Comparison of ENCODE assay signal across 20 cellular contexts in genomic region chr11:328012-328411, GRCh38. TPM values are rescaled to one million over a fixed set of nuclear protein-coding genes. Genes with fewer than 3 reads are reported as not detected.
DNase-seq lines count a peak whose midpoint lies in the region; ATAC-seq and TF ChIP-seq lines count a peak whose summit lies in the region.
"Had no signal": no experiment of that assay in that cellular context is flagged by ENCODE, and none has a peak within 500 bp of the region (broad histone marks: within the 10 kb centered on the region; RNA-seq: fewer than 3 reads in every experiment).

No MANE protein-coding gene starts in this region.

- H3K4me1 ChIP-seq in Loucy (ENCODE audit: insufficient read depth, low read length, poor library complexity, severe bottlenecking) = peaks cover 84% of the 10 kb centered on the region
- peaks cover 0 to 51% (median 38%) of the 10 kb centered on the region in 4 donors for H3K4me1 ChIP-seq in sigmoid colon

- WGBS in sigmoid colon, 2 donors = 96 to 98% methylated on average over 13 of the region's 13 CpGs

- peaks cover 40% of the 10 kb centered on the region for H3F3A ChIP-seq in Loucy (ENCODE audit: low read depth)

- no peak for TF ChIP-seq CTCF in Loucy (conservative IDR thresholded peaks at IDR 0.05; ENCODE audit: low read length)
- no peak for TF ChIP-seq CTCF in sigmoid colon (IDR thresholded peaks at IDR 0.05)

- peak overlapping the region; percentile 88 for H3K4me3 ChIP-seq in Loucy (ENCODE audit: low read length, poor library complexity, severe bottlenecking)
- no peak overlapping the region for H3K4me3 ChIP-seq in sigmoid colon

- peaks cover 65% of the 10 kb centered on the region for H3K4me1 Mint-ChIP-seq in activated CD4-positive, alpha-beta memory T cell treated with anti-CD3 and anti-CD28 coated beads for 36 hours (ENCODE audit: low read depth)
- peaks cover 71% of the 10 kb centered on the region for H3K4me1 Mint-ChIP-seq in activated CD4-positive, alpha-beta memory T cell treated with anti-CD3 and anti-CD28 coated beads, Interleukin-2, amount 10 ng/mL, durations not matched to agents 7 days and 5 days

- peak overlapping the region; percentile 85 for H3K4me2 ChIP-seq in Loucy (ENCODE audit: low read depth, low read length, poor library complexity, severe bottlenecking)

- no peak overlapping the region for H3K4me3 Mint-ChIP-seq in activated CD4-positive, alpha-beta memory T cell treated with anti-CD3 and anti-CD28 coated beads for 36 hours
- H3K4me3 Mint-ChIP-seq in activated CD4-positive, alpha-beta memory T cell treated with anti-CD3 and anti-CD28 coated beads, Interleukin-2, amount 10 ng/mL, durations not matched to agents 7 days and 5 days = no peak overlapping the region

- H3K27ac Mint-ChIP-seq in activated CD4-positive, alpha-beta memory T cell treated with anti-CD3 and anti-CD28 coated beads for 36 hours = peak overlapping the region; percentile 18
- no peak overlapping the region for H3K27ac Mint-ChIP-seq in activated CD4-positive, alpha-beta memory T cell treated with anti-CD3 and anti-CD28 coated beads, Interleukin-2, amount 10 ng/mL, durations not matched to agents 7 days and 5 days

- peaks cover 5% of the 10 kb centered on the region for H3K9me3 Mint-ChIP-seq in activated CD4-positive, alpha-beta memory T cell treated with anti-CD3 and anti-CD28 coated beads for 36 hours
- H3K9me3 Mint-ChIP-seq in activated CD4-positive, alpha-beta memory T cell treated with anti-CD3 and anti-CD28 coated beads, Interleukin-2, amount 10 ng/mL, durations not matched to agents 7 days and 5 days = no peaks in the 10 kb centered on the region

- H2AFZ ChIP-seq in Loucy (ENCODE audit: low read length) = no peak overlapping the region

- no peak for TF ChIP-seq POLR2A in sigmoid colon (IDR thresholded peaks at IDR 0.05)

- H3K9ac ChIP-seq in Loucy (ENCODE audit: low read depth, low read length, poor library complexity, severe bottlenecking) = peak overlapping the region; percentile 96

- H3K36me3 Mint-ChIP-seq in activated CD4-positive, alpha-beta memory T cell treated with anti-CD3 and anti-CD28 coated beads for 36 hours = no peaks in the 10 kb centered on the region
- no peaks in the 10 kb centered on the region for H3K36me3 Mint-ChIP-seq in activated CD4-positive, alpha-beta memory T cell treated with anti-CD3 and anti-CD28 coated beads, Interleukin-2, amount 10 ng/mL, durations not matched to agents 7 days and 5 days (ENCODE audit: low read depth)

- intact Hi-C loops in activated CD4-positive, alpha-beta memory T cell treated with anti-CD3 and anti-CD28 coated beads for 36 hours (cut with micrococcal nuclease) = no loop called here
- intact Hi-C loops in sigmoid colon (cut with DNase I) = no loop called here

- H3K36me3 ChIP-seq in Loucy (ENCODE audit: insufficient read depth, low read length) (no peaks in the 10 kb centered on the region), sigmoid colon (no peaks in the 10 kb centered on the region)

- H3K79me2 ChIP-seq in Loucy (ENCODE audit: insufficient read depth, low read length) = peaks cover 56% of the 10 kb centered on the region

- H3K27ac ChIP-seq in sigmoid colon = peak overlapping the region in 3 of 4 donors; percentile 87 to 95 (median 91)

- H3K9me3 ChIP-seq in Loucy (ENCODE audit: insufficient read depth, low read depth, low read length) (no peaks in the 10 kb centered on the region), sigmoid colon (no peaks in the 10 kb centered on the region)

- ATAC-seq in GM21717 (IDR thresholded peaks at IDR 0.05; ENCODE audit: unreplicated experiment) = no peak

- no peak for TF ChIP-seq EP300 in sigmoid colon (IDR thresholded peaks at IDR 0.05)

- POLR2A ChIA-PET in activated CD4-positive, alpha-beta memory T cell treated with anti-CD3 and anti-CD28 coated beads for 36 hours (lab: Charles Lee) = interaction anchor here (1.5 to 2.5 kb wide), 4 partner anchors 11 to 27 kb away, joined by 6 to 12 read pairs (median 8); partner anchors contain the start of gene IFITM1
- POLR2A ChIA-PET in activated CD4-positive, alpha-beta memory T cell treated with anti-CD3 and anti-CD28 coated beads, Interleukin-2, amount 10 ng/mL, durations not matched to agents 7 days and 5 days (lab: Charles Lee) = interaction anchor here (0.7 to 1.9 kb wide), 4 partner anchors 12 to 37 kb away, joined by 3 to 20 read pairs (median 8); partner anchors contain the start of gene IFITM1

- H4K20me1 ChIP-seq in Loucy (ENCODE audit: insufficient read depth, low read length, poor library complexity, severe bottlenecking) = no peaks in the 10 kb centered on the region

- no peaks in the 10 kb centered on the region for H3K27me3 Mint-ChIP-seq in activated CD4-positive, alpha-beta memory T cell treated with anti-CD3 and anti-CD28 coated beads for 36 hours
- peaks cover 6% of the 10 kb centered on the region for H3K27me3 Mint-ChIP-seq in activated CD4-positive, alpha-beta memory T cell treated with anti-CD3 and anti-CD28 coated beads, Interleukin-2, amount 10 ng/mL, durations not matched to agents 7 days and 5 days

- CTCF ChIA-PET in activated CD4-positive, alpha-beta memory T cell treated with anti-CD3 and anti-CD28 coated beads for 36 hours (lab: Charles Lee) = interaction anchor here (0.9 to 2.7 kb wide), 5 partner anchors 25 to 121 kb away, joined by 3 to 10 read pairs (median 3); partner anchors contain the start of genes BET1L and RIC8A
- CTCF ChIA-PET in activated CD4-positive, alpha-beta memory T cell treated with anti-CD3 and anti-CD28 coated beads, Interleukin-2, amount 10 ng/mL, durations not matched to agents 7 days and 5 days (lab: Charles Lee) = interaction anchor here (0.9 to 1.7 kb wide), 3 partner anchors 16 to 77 kb away, joined by 4 to 6 read pairs (median 5); no protein-coding TSS in a partner anchor

- H3K27me3 ChIP-seq in Loucy (ENCODE audit: insufficient read depth, low read length, poor library complexity, severe bottlenecking) = no peaks in the 10 kb centered on the region
- no peaks in the 10 kb centered on the region for H3K27me3 ChIP-seq in sigmoid colon

- no peaks in the 10 kb centered on the region for H3K9me2 ChIP-seq in Loucy (replicated peaks; ENCODE audit: low read depth, low read length)

- DNase-seq in activated CD4-positive, alpha-beta memory T cell treated with anti-CD3 and anti-CD28 coated beads for 36 hours = no peak
- DNase-seq in activated CD4-positive, alpha-beta memory T cell treated with anti-CD3 and anti-CD28 coated beads, Interleukin-2, amount 10 ng/mL, durations not matched to agents 7 days and 5 days = no peak
- DNase-seq in iPS-NIHi7 (ENCODE audit: extremely low spot score) (peak; percentile 2), sigmoid colon (peak; percentile 67), hepatic stellate cell (ENCODE audit: low spot score) (no peak), anterior cingulate cortex (lab: John Stamatoyannopoulos, UW) (no peak)
- DNase-seq: activated CD4-positive, alpha-beta T cell treated with anti-CD3 and anti-CD28 coated beads, Interleukin-2, amount 50 U/mL, for 4 hours; MV-4-11; NCI-H2081 treated with DMSO at 0.1 percent for 48 hours; NCI-H748 treated with DMSO at 0.1 percent for 48 hours; stimulated activated CD4-positive, alpha-beta T cell treated with anti-CD3 and anti-CD28 coated beads, Interleukin-2, amount 100 ng/mL, for 24 hours; stimulated activated CD8-positive, alpha-beta memory T cell treated with anti-CD3 and anti-CD28 coated beads, Interleukin-4, amount 100 ng/mL, for 48 hours; trophoblast cell had no signal

RNA-seq across cellular contexts. Expression of gene IFITM3, which starts 7.4 kb away (rescaled TPM):
- 10 to 100 TPM; 25.6 TPM for total RNA-seq in activated CD4-positive, alpha-beta memory T cell treated with anti-CD3 and anti-CD28 coated beads for 36 hours
- 10 to 100 TPM; 52.3 to 58.8 TPM for total RNA-seq in activated CD4-positive, alpha-beta memory T cell treated with anti-CD3 and anti-CD28 coated beads, Interleukin-2, amount 10 ng/mL, durations not matched to agents 7 days and 5 days
- 100 to 1,000 TPM; 278 to 463 (median 291) TPM for total RNA-seq in sigmoid colon
- 1,000 to 10,000 TPM in 1 of 3 donors, 100 to 1,000 TPM in 2; 116 to 1,104 (median 383) TPM for polyA plus RNA-seq in sigmoid colon

RNA-seq across cellular contexts. Expression of gene IFITM1, which starts 14.2 kb away (rescaled TPM):
- 100 to 1,000 TPM; 195 to 200 TPM for total RNA-seq in activated CD4-positive, alpha-beta memory T cell treated with anti-CD3 and anti-CD28 coated beads for 36 hours
- total RNA-seq in activated CD4-positive, alpha-beta memory T cell treated with anti-CD3 and anti-CD28 coated beads, Interleukin-2, amount 10 ng/mL, durations not matched to agents 7 days and 5 days = 1,000 to 10,000 TPM; 1,010 to 1,055 TPM
- 10 to 100 TPM; 82.4 to 94.2 (median 92.6) TPM for total RNA-seq in sigmoid colon
- 100 to 1,000 TPM in 1 of 3 donors, 10 to 100 TPM in 2; 41.2 to 580 (median 58.9) TPM for polyA plus RNA-seq in sigmoid colon

RNA-seq across cellular contexts. Expression of gene IFITM2, which starts 20.4 kb away (rescaled TPM):
- total RNA-seq in activated CD4-positive, alpha-beta memory T cell treated with anti-CD3 and anti-CD28 coated beads for 36 hours = 100 to 1,000 TPM; 525 to 561 TPM
- 1,000 to 10,000 TPM; 1,637 to 1,643 TPM for total RNA-seq in activated CD4-positive, alpha-beta memory T cell treated with anti-CD3 and anti-CD28 coated beads, Interleukin-2, amount 10 ng/mL, durations not matched to agents 7 days and 5 days
- 100 to 1,000 TPM in 3 of 4 donors, 10 to 100 TPM in 1; 79.8 to 187 (median 141) TPM for total RNA-seq in sigmoid colon
- polyA plus RNA-seq in sigmoid colon = 100 to 1,000 TPM in 2 of 3 donors, 10 to 100 TPM in 1; 73.3 to 461 (median 164) TPM

RNA-seq across cellular contexts. Expression of gene IFITM5, which starts 28.7 kb away (rescaled TPM):
- total RNA-seq in activated CD4-positive, alpha-beta memory T cell treated with anti-CD3 and anti-CD28 coated beads for 36 hours = not detected
- not detected for total RNA-seq in activated CD4-positive, alpha-beta memory T cell treated with anti-CD3 and anti-CD28 coated beads, Interleukin-2, amount 10 ng/mL, durations not matched to agents 7 days and 5 days
- total RNA-seq in sigmoid colon = not detected
- polyA plus RNA-seq in sigmoid colon = not detected
- total RNA-seq: A673; frontal cortex; pulmonary artery endothelial cell; T-helper 2 cell treated with Interferon-gamma antibody and Interleukin-4, amounts not matched to agents 100 ng/mL and 5 ng/mL, for 36 hours had no signal
- polyA plus RNA-seq: keratinocyte had no signal

RNA-seq across cellular contexts. Expression of gene PGGHG, which starts 39.1 kb away (rescaled TPM):
- 10 to 100 TPM; 74.3 to 75.0 TPM for total RNA-seq in activated CD4-positive, alpha-beta memory T cell treated with anti-CD3 and anti-CD28 coated beads for 36 hours
- 100 to 1,000 TPM; 113 to 117 TPM for total RNA-seq in activated CD4-positive, alpha-beta memory T cell treated with anti-CD3 and anti-CD28 coated beads, Interleukin-2, amount 10 ng/mL, durations not matched to agents 7 days and 5 days
- total RNA-seq in sigmoid colon = 10 to 100 TPM; 11.4 to 15.3 (median 13.6) TPM
- polyA plus RNA-seq in sigmoid colon = 10 to 100 TPM in 1 of 3 donors, 1 to 10 TPM in 2; 1.6 to 68.0 (median 3.6) TPM

Comparison
In these comparisons a context has a peak if more than half of its experiments do, and no peak if none do; other contexts are left out.
1. RNA of gene IFITM1, which starts 14.2 kb away (total RNA-seq): 1,010 to 1,055 TPM in activated CD4-positive, alpha-beta memory T cell treated with anti-CD3 and anti-CD28 coated beads, Interleukin-2, amount 10 ng/mL, durations not matched to agents 7 days and 5 days; 195 to 200 TPM in activated CD4-positive, alpha-beta memory T cell treated with anti-CD3 and anti-CD28 coated beads for 36 hours and 82.4 to 94.2 TPM in sigmoid colon; every median in the first group is over 4 times any median in the second.
2. DNase-seq: peak in iPS-NIHi7 (single experiment) and sigmoid colon (single experiment); none in activated CD4-positive, alpha-beta memory T cell treated with anti-CD3 and anti-CD28 coated beads for 36 hours (single experiment), activated CD4-positive, alpha-beta memory T cell treated with anti-CD3 and anti-CD28 coated beads, Interleukin-2, amount 10 ng/mL, durations not matched to agents 7 days and 5 days (single experiment), hepatic stellate cell (single experiment) and anterior cingulate cortex (0 of 58).
3. RNA of gene IFITM3, which starts 7.4 kb away (total RNA-seq): 278 to 463 TPM in sigmoid colon; 52.3 to 58.8 TPM in activated CD4-positive, alpha-beta memory T cell treated with anti-CD3 and anti-CD28 coated beads, Interleukin-2, amount 10 ng/mL, durations not matched to agents 7 days and 5 days and 25.6 TPM in activated CD4-positive, alpha-beta memory T cell treated with anti-CD3 and anti-CD28 coated beads for 36 hours; every median in the first group is over 4 times any median in the second.